Comparison of ENCODE assay signal across 25 cellular contexts in genomic region chr6:139628220-139628619, GRCh38.
"Had no signal": no experiment of that assay in that cellular context is flagged by ENCODE, and none has a peak within 500 bp of the region (broad histone marks: within the 10 kb centered on the region; RNA-seq: fewer than 3 reads in every experiment).

No MANE protein-coding gene starts in this region.

- DNase-seq: activated CD4-positive, alpha-beta memory T cell treated with anti-CD3 and anti-CD28 coated beads for 36 hours; activated CD4-positive, alpha-beta T cell treated with anti-CD3 and anti-CD28 coated beads, Interleukin-2, amount 10 ng/mL, durations not matched to agents 24 days and 14 days; activated CD4-positive, CD25-positive, alpha-beta regulatory T cell treated with anti-CD3 and anti-CD28 coated beads, Interleukin-2, amount 50 U/mL, for 72 hours; activated CD8-positive, alpha-beta memory T cell treated with anti-CD3 and anti-CD28 coated beads, Interleukin-2, amount 50 U/mL, for 4 hours; activated gamma-delta T cell; activated naive CD4-positive, alpha-beta T cell treated with anti-CD3 and anti-CD28 coated beads, Interleukin-2, amount 10 ng/mL, durations not matched to agents 7 days and 5 days; activated naive CD8-positive, alpha-beta T cell treated with anti-CD3 and anti-CD28 coated beads, Interleukin-2, amount 10 ng/mL, durations not matched to agents 7 days and 5 days; activated T-cell treated with anti-CD3 and anti-CD28 coated beads, Interleukin-2, amount 50 U/mL, for 24 hours; brain microvascular endothelial cell; dorsolateral prefrontal cortex; effector memory CD8-positive, alpha-beta T cell; erythroblast; gastrocnemius medialis; hippocampal formation; kidney; left colon; natural killer cell; right lobe of liver; stimulated activated CD4-positive, alpha-beta T cell treated with anti-CD3 and anti-CD28 coated beads, Interleukin-2, amount 100 ng/mL, for 48 hours; stimulated activated naive CD8-positive, alpha-beta T cell treated with anti-CD3 and anti-CD28 coated beads, Interleukin-15, Interleukin-2, amounts not matched to agents 100 U/mL and 50 U/mL, for 24 hours; T-helper 9 cell; trophoblast cell had no signal

- H3K27ac Mint-ChIP-seq: activated CD4-positive, alpha-beta memory T cell treated with anti-CD3 and anti-CD28 coated beads for 36 hours; activated CD4-positive, alpha-beta T cell treated with anti-CD3 and anti-CD28 coated beads, Interleukin-2, amount 10 ng/mL, durations not matched to agents 24 days and 14 days; activated naive CD4-positive, alpha-beta T cell treated with anti-CD3 and anti-CD28 coated beads, Interleukin-2, amount 10 ng/mL, durations not matched to agents 7 days and 5 days; activated naive CD8-positive, alpha-beta T cell treated with anti-CD3 and anti-CD28 coated beads, Interleukin-2, amount 10 ng/mL, durations not matched to agents 7 days and 5 days; activated T-cell treated with anti-CD3 and anti-CD28 coated beads, Interleukin-2, amount 50 U/mL, for 24 hours; effector memory CD8-positive, alpha-beta T cell; natural killer cell had no signal

- H3K27me3 Mint-ChIP-seq: activated CD4-positive, alpha-beta memory T cell treated with anti-CD3 and anti-CD28 coated beads for 36 hours; effector memory CD8-positive, alpha-beta T cell had no signal

- ATAC-seq: effector memory CD8-positive, alpha-beta T cell; gastrocnemius medialis; left colon; natural killer cell; right lobe of liver; stimulated activated naive CD8-positive, alpha-beta T cell treated with anti-CD3 and anti-CD28 coated beads, Interleukin-15, Interleukin-2, amounts not matched to agents 100 U/mL and 50 U/mL, for 24 hours had no signal

- H3K4me3 Mint-ChIP-seq: activated CD4-positive, alpha-beta memory T cell treated with anti-CD3 and anti-CD28 coated beads for 36 hours; activated CD4-positive, alpha-beta T cell treated with anti-CD3 and anti-CD28 coated beads, Interleukin-2, amount 10 ng/mL, durations not matched to agents 24 days and 14 days; activated naive CD4-positive, alpha-beta T cell treated with anti-CD3 and anti-CD28 coated beads, Interleukin-2, amount 10 ng/mL, durations not matched to agents 7 days and 5 days; activated naive CD8-positive, alpha-beta T cell treated with anti-CD3 and anti-CD28 coated beads, Interleukin-2, amount 10 ng/mL, durations not matched to agents 7 days and 5 days; activated T-cell treated with anti-CD3 and anti-CD28 coated beads, Interleukin-2, amount 50 U/mL, for 24 hours; effector memory CD8-positive, alpha-beta T cell; natural killer cell had no signal

- H3K4me1 ChIP-seq: ascending aorta had no signal

- H3K9me3 Mint-ChIP-seq: activated CD4-positive, alpha-beta memory T cell treated with anti-CD3 and anti-CD28 coated beads for 36 hours; activated CD4-positive, alpha-beta T cell treated with anti-CD3 and anti-CD28 coated beads, Interleukin-2, amount 10 ng/mL, durations not matched to agents 24 days and 14 days; activated naive CD4-positive, alpha-beta T cell treated with anti-CD3 and anti-CD28 coated beads, Interleukin-2, amount 10 ng/mL, durations not matched to agents 7 days and 5 days; activated naive CD8-positive, alpha-beta T cell treated with anti-CD3 and anti-CD28 coated beads, Interleukin-2, amount 10 ng/mL, durations not matched to agents 7 days and 5 days; activated T-cell treated with anti-CD3 and anti-CD28 coated beads, Interleukin-2, amount 50 U/mL, for 24 hours; effector memory CD8-positive, alpha-beta T cell; natural killer cell had no signal

- H3K27ac ChIP-seq: ascending aorta, brain microvascular endothelial cell, coronary artery, dorsolateral prefrontal cortex, gastrocnemius medialis, thoracic aorta had no signal

- H3K4me1 Mint-ChIP-seq: activated naive CD4-positive, alpha-beta T cell treated with anti-CD3 and anti-CD28 coated beads, Interleukin-2, amount 10 ng/mL, durations not matched to agents 7 days and 5 days; activated naive CD8-positive, alpha-beta T cell treated with anti-CD3 and anti-CD28 coated beads, Interleukin-2, amount 10 ng/mL, durations not matched to agents 7 days and 5 days had no signal

- H3K9me3 ChIP-seq: ascending aorta, gastrocnemius medialis, right lobe of liver, thoracic aorta had no signal

- H3K4me3 ChIP-seq: ascending aorta, coronary artery, dorsolateral prefrontal cortex, gastrocnemius medialis, right lobe of liver, thoracic aorta had no signal

- H3K36me3 ChIP-seq: ascending aorta, brain microvascular endothelial cell, gastrocnemius medialis, right lobe of liver, thoracic aorta had no signal

- H3K27me3 ChIP-seq: ascending aorta, brain microvascular endothelial cell, dorsolateral prefrontal cortex, gastrocnemius medialis, right lobe of liver had no signal

- H3K36me3 Mint-ChIP-seq: activated CD4-positive, alpha-beta memory T cell treated with anti-CD3 and anti-CD28 coated beads for 36 hours; activated naive CD4-positive, alpha-beta T cell treated with anti-CD3 and anti-CD28 coated beads, Interleukin-2, amount 10 ng/mL, durations not matched to agents 7 days and 5 days; activated naive CD8-positive, alpha-beta T cell treated with anti-CD3 and anti-CD28 coated beads, Interleukin-2, amount 10 ng/mL, durations not matched to agents 7 days and 5 days; natural killer cell had no signal
